ENCODE assay signal across 8 cellular contexts in the genomic region with DNA sequence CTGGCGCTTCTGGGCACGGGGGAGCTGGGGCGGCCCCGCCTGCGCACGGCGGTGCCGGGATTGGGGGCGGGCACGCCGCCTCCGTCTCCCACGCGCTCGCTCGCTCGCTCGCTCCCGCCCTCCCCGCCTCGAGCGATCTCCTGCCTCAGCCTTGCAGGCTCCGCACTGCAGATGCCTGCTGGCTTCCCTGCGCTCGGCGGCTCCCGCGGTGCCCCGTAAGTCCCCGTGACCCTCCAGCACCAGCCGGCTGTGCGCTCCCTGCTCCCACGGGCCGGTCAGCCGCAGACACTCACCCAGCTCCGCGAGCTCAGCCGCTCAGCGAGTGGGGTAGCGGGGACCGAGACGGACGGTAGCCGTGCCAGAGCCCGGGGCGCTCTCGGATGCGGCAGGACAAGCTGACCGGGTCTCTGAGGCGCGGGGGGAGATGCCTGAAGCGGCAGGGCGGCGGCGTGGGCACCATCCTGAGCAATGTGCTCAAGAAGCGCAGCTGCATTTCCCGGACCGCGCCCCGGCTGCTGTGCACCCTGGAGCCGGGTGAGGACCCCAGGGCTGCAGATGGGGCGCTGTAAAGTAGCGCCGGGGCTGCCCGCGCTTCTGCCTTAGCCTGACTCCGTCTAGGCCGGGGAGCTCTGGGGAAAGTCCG. TPM values are rescaled to one million over a fixed set of nuclear protein-coding genes. Genes with fewer than 3 reads are reported as not detected.
DNase-seq lines count a peak whose midpoint lies in the region; ATAC-seq, FAIRE-seq and TF ChIP-seq lines count a peak whose summit lies in the region.

A gene with protein sequence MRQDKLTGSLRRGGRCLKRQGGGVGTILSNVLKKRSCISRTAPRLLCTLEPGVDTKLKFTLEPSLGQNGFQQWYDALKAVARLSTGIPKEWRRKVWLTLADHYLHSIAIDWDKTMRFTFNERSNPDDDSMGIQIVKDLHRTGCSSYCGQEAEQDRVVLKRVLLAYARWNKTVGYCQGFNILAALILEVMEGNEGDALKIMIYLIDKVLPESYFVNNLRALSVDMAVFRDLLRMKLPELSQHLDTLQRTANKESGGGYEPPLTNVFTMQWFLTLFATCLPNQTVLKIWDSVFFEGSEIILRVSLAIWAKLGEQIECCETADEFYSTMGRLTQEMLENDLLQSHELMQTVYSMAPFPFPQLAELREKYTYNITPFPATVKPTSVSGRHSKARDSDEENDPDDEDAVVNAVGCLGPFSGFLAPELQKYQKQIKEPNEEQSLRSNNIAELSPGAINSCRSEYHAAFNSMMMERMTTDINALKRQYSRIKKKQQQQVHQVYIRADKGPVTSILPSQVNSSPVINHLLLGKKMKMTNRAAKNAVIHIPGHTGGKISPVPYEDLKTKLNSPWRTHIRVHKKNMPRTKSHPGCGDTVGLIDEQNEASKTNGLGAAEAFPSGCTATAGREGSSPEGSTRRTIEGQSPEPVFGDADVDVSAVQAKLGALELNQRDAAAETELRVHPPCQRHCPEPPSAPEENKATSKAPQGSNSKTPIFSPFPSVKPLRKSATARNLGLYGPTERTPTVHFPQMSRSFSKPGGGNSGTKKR (plus strand): TSS at position 148 of the 643 bp plus-strand sequence. CDS start 233 bp downstream, at position 381.

- no peaks in the 10 kb centered on the region for H3K9me3 Mint-ChIP-seq in activated naive CD4-positive, alpha-beta T cell treated with anti-CD3 and anti-CD28 coated beads, Interleukin-2, amount 50 U/mL, for 24 hours
- H3K9me3 Mint-ChIP-seq in osteocyte (ENCODE audit: unreplicated experiment): peaks cover 3% of the 10 kb centered on the region

- H3K27ac Mint-ChIP-seq in activated naive CD4-positive, alpha-beta T cell treated with anti-CD3 and anti-CD28 coated beads, Interleukin-2, amount 50 U/mL, for 24 hours: no peak within 1 kb of the TSS
- H3K27ac Mint-ChIP-seq in osteocyte (ENCODE audit: unreplicated experiment): no peak within 1 kb of the TSS

- H3K4me1 Mint-ChIP-seq in activated naive CD4-positive, alpha-beta T cell treated with anti-CD3 and anti-CD28 coated beads, Interleukin-2, amount 50 U/mL, for 24 hours: peaks cover 14% of the 10 kb centered on the region
- H3K4me1 Mint-ChIP-seq in osteocyte (ENCODE audit: unreplicated experiment): peaks cover 23% of the 10 kb centered on the region

- FAIRE-seq in GM19239 (lab: Jason Lieb, UNC): no peak

- TF ChIP-seq CTCF in osteocyte (IDR thresholded peaks at IDR 0.05): no peak

- H3K36me3 Mint-ChIP-seq in activated naive CD4-positive, alpha-beta T cell treated with anti-CD3 and anti-CD28 coated beads, Interleukin-2, amount 50 U/mL, for 24 hours: peaks cover 6% of the 10 kb centered on the region
- H3K36me3 Mint-ChIP-seq in osteocyte (ENCODE audit: unreplicated experiment): no peaks in the 10 kb centered on the region

- ATAC-seq in HG02885 (IDR thresholded peaks at IDR 0.05; ENCODE audit: poor library complexity, unreplicated experiment) (peak; percentile 74), Right ventricle myocardium superior (ENCODE audit: poor library complexity) (peak; percentile 79)

- H3K27me3 Mint-ChIP-seq in activated naive CD4-positive, alpha-beta T cell treated with anti-CD3 and anti-CD28 coated beads, Interleukin-2, amount 50 U/mL, for 24 hours: peaks cover 39% of the 10 kb centered on the region
- H3K27me3 Mint-ChIP-seq in osteocyte (ENCODE audit: unreplicated experiment): peaks cover 69% of the 10 kb centered on the region

- intact Hi-C loops in Right ventricle myocardium superior (cut with DNase I): no loop called here

- H3K4me3 Mint-ChIP-seq in activated naive CD4-positive, alpha-beta T cell treated with anti-CD3 and anti-CD28 coated beads, Interleukin-2, amount 50 U/mL, for 24 hours: peak within 1 kb of the TSS; percentile 72
- H3K4me3 Mint-ChIP-seq in osteocyte (ENCODE audit: unreplicated experiment): peak within 1 kb of the TSS; percentile 70

- DNase-seq in ELF-1 (ENCODE audit: low read depth, low spot score) (peak; percentile 39), NCI-H526 (lab: John Stamatoyannopoulos, UW) (peak; percentile 77 to 94), Right ventricle myocardium superior (peak; percentile 40), osteocyte (ENCODE audit: extremely low spot score, unreplicated experiment) (peak; percentile 84), GM19239 (ENCODE audit: insufficient read length, low spot score) (no peak)
- DNase-seq in activated effector memory CD4-positive, alpha-beta T cell treated with anti-CD3 and anti-CD28 coated beads, Interleukin-2, amount 50 U/mL, for 16 hours: no peak

RNA-seq across cellular contexts. Expression of the gene that starts here (rescaled TPM):
- total RNA-seq in Right ventricle myocardium superior (0.83 TPM), osteocyte (1.2 and 2.0 TPM in 2 replicates)

Comparison
In these comparisons a context has a peak if more than half of its experiments do, and no peak if none do; other contexts are left out.
1. Peak in DNase-seq and ATAC-seq in Right ventricle myocardium superior; RNA of the gene not detected or under 1 TPM.
2. DNase-seq: peak in ELF-1 (single experiment), NCI-H526 (2 of 2) and osteocyte (single experiment); none in GM19239 (single experiment) and activated effector memory CD4-positive, alpha-beta T cell treated with anti-CD3 and anti-CD28 coated beads, Interleukin-2, amount 50 U/mL, for 16 hours (single experiment).